8 cellular contexts compared by ENCODE assay signal in the genomic region with DNA sequence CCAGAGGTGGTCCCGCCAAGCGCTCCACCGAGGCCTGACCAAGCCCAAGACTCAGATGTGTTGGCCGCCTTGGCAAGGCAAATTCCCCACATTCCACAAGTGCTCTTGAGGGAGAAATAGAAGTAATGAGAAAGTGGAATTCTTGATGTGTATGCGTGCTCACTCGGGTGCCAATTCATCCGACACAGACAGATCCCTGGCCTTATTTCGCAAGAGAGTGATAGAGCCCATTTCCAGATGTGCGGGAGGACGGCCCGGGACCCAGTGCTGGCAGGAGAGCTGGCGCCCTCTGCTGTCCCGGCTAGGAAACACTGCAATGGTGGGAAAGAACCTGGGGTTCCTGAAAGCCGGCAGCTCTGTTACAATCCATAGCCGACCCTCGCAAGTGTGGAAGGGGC.
DNase-seq lines count a peak whose midpoint lies in the region; ATAC-seq and TF ChIP-seq lines count a peak whose summit lies in the region.

No MANE protein-coding gene starts in this region.

- peaks cover 20% of the 10 kb centered on the region for H3K4me1 Mint-ChIP-seq in activated T-cell treated with anti-CD3 and anti-CD28 coated beads, Interleukin-2, amount 50 U/mL, for 4 hours (ENCODE audit: low read depth)
- peaks cover 51% of the 10 kb centered on the region for H3K4me1 Mint-ChIP-seq in neural crest cell
- H3K4me1 Mint-ChIP-seq in stimulated activated naive CD8-positive, alpha-beta T cell treated with anti-CD3 and anti-CD28 coated beads, Interleukin-15, amount 100 ng/mL, for 72 hours = peaks cover 22% of the 10 kb centered on the region

- no peaks in the 10 kb centered on the region for H3K27me3 ChIP-seq in Peyer's patch

- peak; percentile 85 for DNase-seq in DMS 273 (lab: John Stamatoyannopoulos, UW; ENCODE audit: unreplicated experiment)
- DNase-seq in HS-5 (ENCODE audit: low read depth) = peak; percentile 85
- DNase-seq in Peyer's patch = peak; percentile 76 to 91 (median 86)
- DNase-seq in activated T-cell treated with anti-CD3 and anti-CD28 coated beads, Interleukin-2, amount 50 U/mL, for 4 hours = peak; percentile 70
- peak; percentile 99 for DNase-seq in fibroblast of peridontal ligament (ENCODE audit: extremely low read depth)
- peak; percentile 80 for DNase-seq in neural crest cell (ENCODE audit: low read depth, low spot score)
- peak; percentile 60 to 69 for DNase-seq in stimulated activated naive CD8-positive, alpha-beta T cell treated with anti-CD3 and anti-CD28 coated beads, Interleukin-15, amount 100 ng/mL, for 72 hours

- H3K36me3 Mint-ChIP-seq in activated T-cell treated with anti-CD3 and anti-CD28 coated beads, Interleukin-2, amount 50 U/mL, for 4 hours (ENCODE audit: insufficient read depth) = no peaks in the 10 kb centered on the region
- H3K36me3 Mint-ChIP-seq in neural crest cell (ENCODE audit: low read depth) = no peaks in the 10 kb centered on the region

- TF ChIP-seq POLR2A in Peyer's patch (IDR thresholded peaks at IDR 0.05) = no peak

- no peaks in the 10 kb centered on the region for H3K9me3 Mint-ChIP-seq in activated T-cell treated with anti-CD3 and anti-CD28 coated beads, Interleukin-2, amount 50 U/mL, for 4 hours
- no peaks in the 10 kb centered on the region for H3K9me3 Mint-ChIP-seq in neural crest cell
- no peaks in the 10 kb centered on the region for H3K9me3 Mint-ChIP-seq in stimulated activated naive CD8-positive, alpha-beta T cell treated with anti-CD3 and anti-CD28 coated beads, Interleukin-15, amount 100 ng/mL, for 72 hours

- no peaks in the 10 kb centered on the region for H3K9me3 ChIP-seq in Peyer's patch

- ATAC-seq in activated T-cell treated with anti-CD3 and anti-CD28 coated beads, Interleukin-2, amount 50 U/mL, for 4 hours = peak; percentile 77 to 80
- ATAC-seq in stimulated activated naive CD8-positive, alpha-beta T cell treated with anti-CD3 and anti-CD28 coated beads, Interleukin-15, amount 100 ng/mL, for 72 hours = peak; percentile 79
- no peak for ATAC-seq in GM21619 (IDR thresholded peaks at IDR 0.05; ENCODE audit: unreplicated experiment)

- H3K27ac Mint-ChIP-seq in neural crest cell (ENCODE audit: unreplicated experiment) = no peak overlapping the region
- no peak overlapping the region for H3K27ac Mint-ChIP-seq in stimulated activated naive CD8-positive, alpha-beta T cell treated with anti-CD3 and anti-CD28 coated beads, Interleukin-15, amount 100 ng/mL, for 72 hours

- peaks cover 0 to 27% (median 3%) of the 10 kb centered on the region in 4 donors for H3K4me1 ChIP-seq in Peyer's patch

- H3K27ac ChIP-seq in Peyer's patch = peak overlapping the region in 2 of 4 donors; percentile 36 to 61

- peak; percentile 77 to 93 (median 88) for TF ChIP-seq CTCF in Peyer's patch (IDR thresholded peaks at IDR 0.05)
- TF ChIP-seq CTCF in neural crest cell (conservative IDR thresholded peaks at IDR 0.05) = peak; percentile 89

- no peak overlapping the region for H3K4me3 ChIP-seq in Peyer's patch

- H3K27me3 Mint-ChIP-seq in activated T-cell treated with anti-CD3 and anti-CD28 coated beads, Interleukin-2, amount 50 U/mL, for 4 hours (ENCODE audit: low read depth) = no peaks in the 10 kb centered on the region
- H3K27me3 Mint-ChIP-seq in neural crest cell (ENCODE audit: low read depth) = no peaks in the 10 kb centered on the region
- no peaks in the 10 kb centered on the region for H3K27me3 Mint-ChIP-seq in stimulated activated naive CD8-positive, alpha-beta T cell treated with anti-CD3 and anti-CD28 coated beads, Interleukin-15, amount 100 ng/mL, for 72 hours

- no peak overlapping the region for H3K4me3 Mint-ChIP-seq in activated T-cell treated with anti-CD3 and anti-CD28 coated beads, Interleukin-2, amount 50 U/mL, for 4 hours
- H3K4me3 Mint-ChIP-seq in neural crest cell = peak overlapping the region; percentile 54
- H3K4me3 Mint-ChIP-seq in stimulated activated naive CD8-positive, alpha-beta T cell treated with anti-CD3 and anti-CD28 coated beads, Interleukin-15, amount 100 ng/mL, for 72 hours = no peak overlapping the region

- no peaks in the 10 kb centered on the region for H3K36me3 ChIP-seq in Peyer's patch
